Comparison of ENCODE assay signal across 1 cellular context in genomic region chr7:112423987-112424386, GRCh38.
TF ChIP-seq lines count a peak whose summit lies in the region.

No MANE protein-coding gene starts in this region.

TF ChIP-seq in H1, 55 proteins besides CTCF, POLR2A, EP300 and RAD21 (continued from another document):
- TF ChIP-seq E2F6 (IDR thresholded peaks at IDR 0.05): no peak
- TF ChIP-seq CBX5 (IDR thresholded peaks at IDR 0.05; ENCODE audit: low read depth, low read length): no peak
- no peak for TF ChIP-seq SUZ12 (IDR thresholded peaks at IDR 0.05; ENCODE audit: low read length)
- no peak for TF ChIP-seq TEAD4 (IDR thresholded peaks at IDR 0.05; ENCODE audit: low read depth, low read length)
- TF ChIP-seq JUND (IDR thresholded peaks at IDR 0.05; ENCODE audit: low read length): no peak
- no peak for TF ChIP-seq NANOG (IDR thresholded peaks at IDR 0.05; ENCODE audit: insufficient read depth, low read depth, low read length, poor library complexity, severe bottlenecking)
- no peak for TF ChIP-seq POU5F1 (IDR thresholded peaks at IDR 0.05; ENCODE audit: low read depth, low read length)
- TF ChIP-seq SIRT6 (IDR thresholded peaks at IDR 0.05; ENCODE audit: low read length): no peak
- no peak for TF ChIP-seq SP4 (IDR thresholded peaks at IDR 0.05; ENCODE audit: low read length)
- TF ChIP-seq USF2 (IDR thresholded peaks at IDR 0.05; ENCODE audit: low read length): no peak
- no peak for TF ChIP-seq RXRA (IDR thresholded peaks at IDR 0.05; ENCODE audit: insufficient read depth, low read depth, low read length)
- no peak for TF ChIP-seq SAP30 (IDR thresholded peaks at IDR 0.05; ENCODE audit: insufficient read depth, insufficient replicate concordance, low read length)
- no peak for TF ChIP-seq EGR1 (IDR thresholded peaks at IDR 0.05; ENCODE audit: borderline replicate concordance, low read depth, low read length)
